Comparison of ENCODE assay signal across 14 cellular contexts in genomic region chr22:46041642-46042041, GRCh38.
DNase-seq lines count a peak whose midpoint lies in the region; ATAC-seq and TF ChIP-seq lines count a peak whose summit lies in the region.
"Had no signal": no experiment of that assay in that cellular context is flagged by ENCODE, and none has a peak within 500 bp of the region (broad histone marks: within the 10 kb centered on the region; RNA-seq: fewer than 3 reads in every experiment).

No MANE protein-coding gene starts in this region.

- H3K27me3 ChIP-seq in psoas muscle (ENCODE audit: insufficient read depth in 3 of 3, low read length in 2 of 3), result no peaks in the 10 kb centered on the region

- H3K4me3 ChIP-seq in psoas muscle, result peak overlapping the region; percentile 42

- H3K9me3 ChIP-seq in psoas muscle, result no peaks in the 10 kb centered on the region

- 45 to 71% (median 52%) methylated on average over 9 of the region's 9 CpGs for WGBS in psoas muscle, 3 donors

- ATAC-seq in psoas muscle, result no peak
- no peak for ATAC-seq in HG02610 (IDR thresholded peaks at IDR 0.05; ENCODE audit: unreplicated experiment)
- ATAC-seq: activated naive CD4-positive, alpha-beta T cell treated with anti-CD3 and anti-CD28 coated beads, Interleukin-2, amount 50 U/mL, for 72 hours; natural killer cell treated with Interleukin-12 subunit alpha and Interleukin-12 subunit beta and Interleukin-15 and Interleukin-18, amount 100 ng/mL, for 72 hours; stimulated activated effector memory CD8-positive, alpha-beta T cell treated with anti-CD3 and anti-CD28 coated beads, Interleukin-12 subunit alpha, Interleukin-12 subunit beta, amount 100 ng/mL, for 72 hours had no signal

- DNase-seq in M059J (ENCODE audit: low read depth) (peak; percentile 50), psoas muscle (no peak), ecto neural progenitor cell (ENCODE audit: low spot score) (no peak), NCI-H1694 treated with DMSO at 0.1 percent for 48 hours (lab: John Stamatoyannopoulos, UW) (no peak), cerebellar nuclear complex (lab: John Stamatoyannopoulos, UW) (no peak)
- DNase-seq: activated CD8-positive, alpha-beta memory T cell treated with anti-CD3 and anti-CD28 coated beads for 24 hours; cortex of kidney; NCI-H1092 had no signal

- H3K4me1 ChIP-seq in psoas muscle, result peaks cover 72% of the 10 kb centered on the region

- H3K27ac ChIP-seq in C4-2B (peak overlapping the region; percentile 99), cingulate gyrus (ENCODE audit: low read depth, low read length) (peak overlapping the region; percentile 72), psoas muscle (peak overlapping the region; percentile 99)

- intact Hi-C loops in psoas muscle (cut with DNase I), result no loop called here

- TF ChIP-seq CTCF in C4-2B (conservative IDR thresholded peaks at IDR 0.05), result no peak
- no peak for TF ChIP-seq CTCF in psoas muscle (IDR thresholded peaks at IDR 0.05)

- H3K36me3 ChIP-seq in psoas muscle (ENCODE audit: insufficient read depth in 1 of 2, low read depth in 1 of 2), result no peaks in the 10 kb centered on the region
